9 cellular contexts compared by ENCODE assay signal in the genomic region with DNA sequence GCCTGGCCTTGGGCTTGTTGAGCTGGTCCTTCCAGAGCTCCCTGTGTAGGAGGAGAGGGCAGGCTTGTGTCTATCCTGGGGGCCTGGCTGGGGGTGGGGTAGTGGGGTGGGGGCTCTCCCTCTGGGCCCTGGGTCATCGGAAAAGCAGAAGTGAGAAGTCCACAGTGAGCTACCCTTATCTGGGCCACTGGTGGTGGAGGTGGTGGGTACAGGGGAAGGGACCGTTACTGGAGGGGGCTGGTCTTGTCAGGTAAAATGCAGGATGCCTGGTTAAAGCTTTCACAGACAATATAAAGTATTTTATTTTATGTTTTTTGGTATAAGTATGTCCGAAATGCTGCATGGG. TPM values are rescaled to one million over a fixed set of nuclear protein-coding genes. Genes with fewer than 3 reads are reported as not detected.
A peak's percentile ranks its signal among the peaks of the same experiment; 100 is the strongest.
DNase-seq lines count a peak whose midpoint lies in the region; ATAC-seq and TF ChIP-seq lines count a peak whose summit lies in the region.
"Had no signal": no experiment of that assay in that cellular context is flagged by ENCODE, and none has a peak within 500 bp of the region (broad histone marks: within the 10 kb centered on the region; RNA-seq: fewer than 3 reads in every experiment).

No MANE protein-coding gene starts in this region.

- peaks cover 17 to 22% of the 10 kb centered on the region in 2 donors for H3K4me1 Mint-ChIP-seq in natural killer cell treated with Interleukin-12 subunit alpha and Interleukin-12 subunit beta and Interleukin-15 and Interleukin-18, amount 100 ng/mL, for 72 hours (ENCODE audit: low read depth in 2 of 2)
- no peaks in the 10 kb centered on the region for H3K4me1 Mint-ChIP-seq in type B pancreatic cell (ENCODE audit: unreplicated experiment)

- no peak overlapping the region for H3K4me3 Mint-ChIP-seq in natural killer cell treated with Interleukin-12 subunit alpha and Interleukin-12 subunit beta and Interleukin-15 and Interleukin-18, amount 100 ng/mL, for 72 hours
- H3K4me3 Mint-ChIP-seq in type B pancreatic cell: no peak overlapping the region

- peaks cover 84% of the 10 kb centered on the region for H3K4me1 ChIP-seq in Karpas-422 (ENCODE audit: low read length)
- H3K4me1 ChIP-seq: SJCRH30 had no signal

- ATAC-seq in GM18909 (IDR thresholded peaks at IDR 0.05; ENCODE audit: poor library complexity, unreplicated experiment): peak; percentile 41
- ATAC-seq in HG02571 (IDR thresholded peaks at IDR 0.05; ENCODE audit: unreplicated experiment): peak; percentile 29
- ATAC-seq in natural killer cell treated with Interleukin-12 subunit alpha and Interleukin-12 subunit beta and Interleukin-15 and Interleukin-18, amount 100 ng/mL, for 72 hours: no peak

- DNase-seq in Karpas-422: no peak
- DNase-seq in natural killer cell treated with Interleukin-12 subunit alpha and Interleukin-12 subunit beta and Interleukin-15 and Interleukin-18, amount 100 ng/mL, for 72 hours (ENCODE audit: low spot score): no peak
- DNase-seq in AG08395 (ENCODE audit: low spot score): no peak
- no peak for DNase-seq in NCI-H2171 (lab: John Stamatoyannopoulos, UW)
- no peak for DNase-seq in type B pancreatic cell (ENCODE audit: extremely low spot score, unreplicated experiment)
- DNase-seq: NCI-H446 treated with DMSO at 0.1 percent for 48 hours, SJCRH30 had no signal

- peak overlapping the region; percentile 96 for H3K27ac ChIP-seq in Karpas-422 (ENCODE audit: low read length)
- H3K27ac ChIP-seq: SJCRH30 had no signal

- H3K79me2 ChIP-seq in Karpas-422 (ENCODE audit: low read length): peaks cover 28% of the 10 kb centered on the region

- no peaks in the 10 kb centered on the region for H3K9me3 ChIP-seq in Karpas-422 (ENCODE audit: low read length)
- H3K9me3 ChIP-seq: SJCRH30 had no signal

- no peaks in the 10 kb centered on the region for H3K9me2 ChIP-seq in Karpas-422 (replicated peaks; ENCODE audit: insufficient read depth, low read length)

- peaks cover 6 to 9% of the 10 kb centered on the region in 2 donors for H3K27me3 Mint-ChIP-seq in natural killer cell treated with Interleukin-12 subunit alpha and Interleukin-12 subunit beta and Interleukin-15 and Interleukin-18, amount 100 ng/mL, for 72 hours
- H3K27me3 Mint-ChIP-seq in type B pancreatic cell: peaks cover 9% of the 10 kb centered on the region

- H3K36me3 Mint-ChIP-seq in natural killer cell treated with Interleukin-12 subunit alpha and Interleukin-12 subunit beta and Interleukin-15 and Interleukin-18, amount 100 ng/mL, for 72 hours: no peaks in the 10 kb centered on the region
- H3K36me3 Mint-ChIP-seq in type B pancreatic cell: no peaks in the 10 kb centered on the region

- H3K9ac ChIP-seq in Karpas-422 (ENCODE audit: low read length): peak overlapping the region; percentile 97

- no peak overlapping the region for H2AFZ ChIP-seq in Karpas-422 (ENCODE audit: low read length)

- H3K27me3 ChIP-seq in Karpas-422 (ENCODE audit: low read length): no peaks in the 10 kb centered on the region
- H3K27me3 ChIP-seq: SJCRH30 had no signal

- peaks cover 5% of the 10 kb centered on the region; the same call in 1 of the 2 replicates for H4K20me1 ChIP-seq in Karpas-422 (ENCODE audit: insufficient read depth, low read depth, low read length)

- peaks cover 41% of the 10 kb centered on the region for H3K36me3 ChIP-seq in Karpas-422 (ENCODE audit: insufficient read depth, low read length)
- H3K36me3 ChIP-seq: SJCRH30 had no signal

- peak overlapping the region; percentile 57 to 74 for H3K27ac Mint-ChIP-seq in natural killer cell treated with Interleukin-12 subunit alpha and Interleukin-12 subunit beta and Interleukin-15 and Interleukin-18, amount 100 ng/mL, for 72 hours
- H3K27ac Mint-ChIP-seq in type B pancreatic cell: no peak overlapping the region

- peak overlapping the region; percentile 80 for H3K4me3 ChIP-seq in Karpas-422 (ENCODE audit: low read length)
- H3K4me3 ChIP-seq: SJCRH30 had no signal

- TF ChIP-seq CTCF in type B pancreatic cell (conservative IDR thresholded peaks at IDR 0.05): no peak

- H3K4me2 ChIP-seq in Karpas-422 (ENCODE audit: low read depth, low read length, poor library complexity, severe bottlenecking): peak overlapping the region; percentile 85

- H3K9me3 Mint-ChIP-seq in natural killer cell treated with Interleukin-12 subunit alpha and Interleukin-12 subunit beta and Interleukin-15 and Interleukin-18, amount 100 ng/mL, for 72 hours: no peaks in the 10 kb centered on the region
- H3K9me3 Mint-ChIP-seq in type B pancreatic cell: no peaks in the 10 kb centered on the region

RNA-seq across cellular contexts. Expression of a gene that starts 0.3 kb away (rescaled TPM):
- total RNA-seq in Karpas-422 (2014; rRNA removed; shearing (Covaris generic); ENCODE audit: low replicate concordance): 500 and 730 TPM in 2 replicates
- 1 to 10 TPM in 1 of 2 donors, under 1 TPM in 1; 0.28 to 1.5 TPM for total RNA-seq in natural killer cell treated with Interleukin-12 subunit alpha and Interleukin-12 subunit beta and Interleukin-15 and Interleukin-18, amount 100 ng/mL, for 72 hours
- total RNA-seq in type B pancreatic cell (ENCODE audit: low replicate concordance): not detected in 2 replicates
- total RNA-seq: SJCRH30 had no signal

RNA-seq across cellular contexts. Expression of a gene that starts 27.4 kb away (rescaled TPM):
- total RNA-seq in Karpas-422 (2014; rRNA removed; shearing (Covaris generic); ENCODE audit: low replicate concordance): not detected in 2 replicates
- total RNA-seq in natural killer cell treated with Interleukin-12 subunit alpha and Interleukin-12 subunit beta and Interleukin-15 and Interleukin-18, amount 100 ng/mL, for 72 hours: under 1 TPM; 0.78 to 0.98 TPM
- 0.43 TPM in 1 of 2 replicates, not detected in the other for total RNA-seq in type B pancreatic cell (ENCODE audit: low replicate concordance)
- total RNA-seq: SJCRH30 had no signal

RNA-seq across cellular contexts. Expression of a gene that starts 30.0 kb away (rescaled TPM):
- total RNA-seq in Karpas-422 (2014; rRNA removed; shearing (Covaris generic); ENCODE audit: low replicate concordance): not detected in 2 replicates
- 10 to 100 TPM in 1 of 2 donors, 1 to 10 TPM in 1; 2.1 to 12.6 TPM for total RNA-seq in natural killer cell treated with Interleukin-12 subunit alpha and Interleukin-12 subunit beta and Interleukin-15 and Interleukin-18, amount 100 ng/mL, for 72 hours
- 19.5 TPM in 1 of 2 replicates, not detected in the other for total RNA-seq in type B pancreatic cell (ENCODE audit: low replicate concordance)
- total RNA-seq: SJCRH30 had no signal

RNA-seq across cellular contexts. Expression of a gene that starts 40.5 kb away (rescaled TPM):
- total RNA-seq in Karpas-422 (2014; rRNA removed; shearing (Covaris generic); ENCODE audit: low replicate concordance): not detected in 2 replicates
- not detected for total RNA-seq in natural killer cell treated with Interleukin-12 subunit alpha and Interleukin-12 subunit beta and Interleukin-15 and Interleukin-18, amount 100 ng/mL, for 72 hours
- not detected in 2 replicates for total RNA-seq in type B pancreatic cell (ENCODE audit: low replicate concordance)
- total RNA-seq: SJCRH30 had no signal

RNA-seq across cellular contexts. Expression of a gene that starts 45.3 kb away (rescaled TPM):
- total RNA-seq in Karpas-422 (2014; rRNA removed; shearing (Covaris generic); ENCODE audit: low replicate concordance): not detected in 2 replicates
- 1,000 to 10,000 TPM; 1,196 to 2,045 TPM for total RNA-seq in natural killer cell treated with Interleukin-12 subunit alpha and Interleukin-12 subunit beta and Interleukin-15 and Interleukin-18, amount 100 ng/mL, for 72 hours
- total RNA-seq in type B pancreatic cell (ENCODE audit: low replicate concordance): not detected in 2 replicates
- total RNA-seq: SJCRH30 had no signal

Comparison
In these comparisons a context has a peak if more than half of its experiments do, and no peak if none do; other contexts are left out.
1. ATAC-seq: peak in GM18909 (single experiment) and HG02571 (single experiment); none in natural killer cell treated with Interleukin-12 subunit alpha and Interleukin-12 subunit beta and Interleukin-15 and Interleukin-18, amount 100 ng/mL, for 72 hours (0 of 2).
2. RNA of a gene that starts 0.3 kb away (total RNA-seq): 500 to 730 TPM in Karpas-422; 0.28 to 1.5 TPM in natural killer cell treated with Interleukin-12 subunit alpha and Interleukin-12 subunit beta and Interleukin-15 and Interleukin-18, amount 100 ng/mL, for 72 hours and not detected in type B pancreatic cell; every median in the first group is over 100 times any median in the second.